ENCODE assay signal across 19 cellular contexts in genomic region chr12:63823040-63823439, GRCh38. TPM values are rescaled to one million over a fixed set of nuclear protein-coding genes. Genes with fewer than 3 reads are reported as not detected.
"Had no signal": no experiment of that assay in that cellular context is flagged by ENCODE, and none has a peak within 500 bp of the region (broad histone marks: within the 10 kb centered on the region; RNA-seq: fewer than 3 reads in every experiment).

No MANE protein-coding gene starts in this region.

- DNase-seq: activated CD4-positive, CD25-positive, alpha-beta regulatory T cell treated with anti-CD3 and anti-CD28 coated beads, Interleukin-2, amount 50 U/mL, for 72 hours; activated gamma-delta T cell treated with Interleukin-2 at 50 U/mL for 16 hours; adrenal gland; effector memory CD4-positive, alpha-beta T cell; heart right ventricle; mesendoderm; naive thymus-derived CD8-positive, alpha-beta T cell; pancreas; right lobe of liver; small intestine; stimulated activated CD4-positive, alpha-beta T cell treated with anti-CD3 and anti-CD28 coated beads, Interleukin-15, amount 100 ng/mL, for 24 hours; stimulated activated CD4-positive, alpha-beta T cell treated with anti-CD3 and anti-CD28 coated beads, Interleukin-2, amount 100 ng/mL, for 48 hours had no signal

- H3K4me3 ChIP-seq: adrenal gland, cardiac muscle cell, pancreas, right lobe of liver had no signal

- H3K36me3 ChIP-seq: adrenal gland, cardiac muscle cell, esophagus muscularis mucosa, heart right ventricle, neutrophil, pancreas, right lobe of liver had no signal

- FAIRE-seq: endothelial cell of umbilical vein, pancreas, small intestine had no signal

- H3K4me3 Mint-ChIP-seq: dendritic cell treated with granulocyte-macrophage colony-stimulating factor and Interleukin-4, amounts not matched to agents 40 ng/mL and 50 ng/mL, for 4 days had no signal

- H3K9me3 ChIP-seq: neutrophil, pancreas, right lobe of liver had no signal

- H3K27ac Mint-ChIP-seq: activated naive CD4-positive, alpha-beta T cell treated with anti-CD3 and anti-CD28 coated beads, Interleukin-2, amount 50 U/mL, for 72 hours; activated T-helper 1 cell treated with anti-CD3 and anti-CD28 coated beads, Interleukin-12 subunit alpha, Interleukin-12 subunit beta, Interleukin-2, Interleukin-4 antibody, amounts not matched to agents 30 ng/mL and 10 ng/mL and 1 ng/mL, durations not matched to agents 14 hours and 24 hours and 36 hours; dendritic cell treated with granulocyte-macrophage colony-stimulating factor and Interleukin-4, amounts not matched to agents 40 ng/mL and 50 ng/mL, for 4 days; naive thymus-derived CD8-positive, alpha-beta T cell had no signal

- ATAC-seq: activated naive CD4-positive, alpha-beta T cell treated with anti-CD3 and anti-CD28 coated beads, Interleukin-2, amount 50 U/mL, for 72 hours; heart right ventricle; naive thymus-derived CD8-positive, alpha-beta T cell; pancreas had no signal

- H3K27ac ChIP-seq: adrenal gland, cardiac muscle cell, heart right ventricle, neutrophil, pancreas, right lobe of liver had no signal

- H3K4me1 ChIP-seq: adrenal gland, pancreas, right lobe of liver had no signal

- H3K27me3 ChIP-seq: adrenal gland, cardiac muscle cell, esophagus muscularis mucosa, pancreas, right lobe of liver had no signal

RNA-seq across cellular contexts. Expression of gene SRGAP1, which starts 21.5 kb away (rescaled TPM):
- total RNA-seq: naive thymus-derived CD8-positive, alpha-beta T cell had no signal
